In the genomic region with DNA sequence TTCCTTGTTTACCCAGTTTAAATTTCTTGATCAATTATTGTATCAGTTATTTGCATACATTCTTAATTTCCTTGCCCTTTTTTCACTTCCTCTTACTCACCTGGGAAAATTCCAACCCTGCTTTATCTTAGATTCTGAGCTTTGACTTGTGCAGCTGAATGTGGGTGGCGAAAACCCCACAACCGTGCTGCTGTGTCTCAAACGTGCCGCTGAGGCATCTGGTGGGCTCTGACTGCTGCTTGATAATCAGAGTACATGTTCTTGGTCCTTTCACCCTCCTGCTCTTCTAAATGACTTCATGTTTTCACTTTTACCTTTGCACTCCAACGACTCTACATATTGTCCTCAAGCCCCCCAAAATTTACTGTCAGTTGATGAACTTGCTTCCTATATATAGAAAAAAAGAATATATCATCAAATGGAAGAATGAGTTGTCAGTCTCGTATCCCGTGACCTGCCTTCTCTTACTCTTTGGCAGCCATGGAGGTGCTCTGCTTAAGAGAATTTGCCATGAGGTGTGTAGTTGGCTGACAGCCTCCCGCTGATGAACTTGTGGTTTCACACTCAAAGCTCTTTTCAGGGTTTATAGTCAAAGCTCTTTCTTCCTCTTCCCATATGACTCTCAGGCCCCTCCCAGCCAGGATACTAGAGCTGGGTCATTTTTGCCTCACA, we compare ENCODE assay signal across 1 cellular context.
TF ChIP-seq lines count a peak whose summit lies in the region.

No MANE protein-coding gene starts in this region.

TF ChIP-seq in GM12878, 131 proteins besides CTCF, POLR2A, EP300 and RAD21 (continued from another document and continues in another):
- TF ChIP-seq, protein P1, sequence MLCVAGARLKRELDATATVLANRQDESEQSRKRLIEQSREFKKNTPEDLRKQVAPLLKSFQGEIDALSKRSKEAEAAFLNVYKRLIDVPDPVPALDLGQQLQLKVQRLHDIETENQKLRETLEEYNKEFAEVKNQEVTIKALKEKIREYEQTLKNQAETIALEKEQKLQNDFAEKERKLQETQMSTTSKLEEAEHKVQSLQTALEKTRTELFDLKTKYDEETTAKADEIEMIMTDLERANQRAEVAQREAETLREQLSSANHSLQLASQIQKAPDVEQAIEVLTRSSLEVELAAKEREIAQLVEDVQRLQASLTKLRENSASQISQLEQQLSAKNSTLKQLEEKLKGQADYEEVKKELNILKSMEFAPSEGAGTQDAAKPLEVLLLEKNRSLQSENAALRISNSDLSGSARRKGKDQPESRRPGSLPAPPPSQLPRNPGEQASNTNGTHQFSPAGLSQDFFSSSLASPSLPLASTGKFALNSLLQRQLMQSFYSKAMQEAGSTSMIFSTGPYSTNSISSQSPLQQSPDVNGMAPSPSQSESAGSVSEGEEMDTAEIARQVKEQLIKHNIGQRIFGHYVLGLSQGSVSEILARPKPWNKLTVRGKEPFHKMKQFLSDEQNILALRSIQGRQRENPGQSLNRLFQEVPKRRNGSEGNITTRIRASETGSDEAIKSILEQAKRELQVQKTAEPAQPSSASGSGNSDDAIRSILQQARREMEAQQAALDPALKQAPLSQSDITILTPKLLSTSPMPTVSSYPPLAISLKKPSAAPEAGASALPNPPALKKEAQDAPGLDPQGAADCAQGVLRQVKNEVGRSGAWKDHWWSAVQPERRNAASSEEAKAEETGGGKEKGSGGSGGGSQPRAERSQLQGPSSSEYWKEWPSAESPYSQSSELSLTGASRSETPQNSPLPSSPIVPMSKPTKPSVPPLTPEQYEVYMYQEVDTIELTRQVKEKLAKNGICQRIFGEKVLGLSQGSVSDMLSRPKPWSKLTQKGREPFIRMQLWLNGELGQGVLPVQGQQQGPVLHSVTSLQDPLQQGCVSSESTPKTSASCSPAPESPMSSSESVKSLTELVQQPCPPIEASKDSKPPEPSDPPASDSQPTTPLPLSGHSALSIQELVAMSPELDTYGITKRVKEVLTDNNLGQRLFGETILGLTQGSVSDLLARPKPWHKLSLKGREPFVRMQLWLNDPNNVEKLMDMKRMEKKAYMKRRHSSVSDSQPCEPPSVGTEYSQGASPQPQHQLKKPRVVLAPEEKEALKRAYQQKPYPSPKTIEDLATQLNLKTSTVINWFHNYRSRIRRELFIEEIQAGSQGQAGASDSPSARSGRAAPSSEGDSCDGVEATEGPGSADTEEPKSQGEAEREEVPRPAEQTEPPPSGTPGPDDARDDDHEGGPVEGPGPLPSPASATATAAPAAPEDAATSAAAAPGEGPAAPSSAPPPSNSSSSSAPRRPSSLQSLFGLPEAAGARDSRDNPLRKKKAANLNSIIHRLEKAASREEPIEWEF (IDR thresholded peaks at IDR 0.05; ENCODE audit: insufficient replicate concordance, low read depth, low read length): peak; percentile 76
- TF ChIP-seq DPF2 (IDR thresholded peaks at IDR 0.05) (peak; percentile 89), LARP7 (IDR thresholded peaks at IDR 0.05) (no peak), NFXL1 (IDR thresholded peaks at IDR 0.05; ENCODE audit: borderline replicate concordance) (no peak), CBFB (IDR thresholded peaks at IDR 0.05; ENCODE audit: low read depth) (peak; percentile 80), RFX5 (IDR thresholded peaks at IDR 0.05; ENCODE audit: low read depth, low read length) (no peak), SPI1 (IDR thresholded peaks at IDR 0.05; ENCODE audit: borderline replicate concordance, insufficient read depth, low read depth, low read length) (peak; percentile 90), MTA3 (IDR thresholded peaks at IDR 0.05; ENCODE audit: borderline replicate concordance, low read length) (no peak), SMARCA5 (IDR thresholded peaks at IDR 0.05) (0 out of 2 replicates have a peak, but pooled peaks have one; percentile 38), MEF2B (IDR thresholded peaks at IDR 0.05; ENCODE audit: partially characterized antibody, poor library complexity, severe bottlenecking) (peak; percentile 54), ZBED1 (IDR thresholded peaks at IDR 0.05; ENCODE audit: borderline replicate concordance) (no peak), CREM (IDR thresholded peaks at IDR 0.05; ENCODE audit: low read depth) (peak; percentile 39), FOS (IDR thresholded peaks at IDR 0.05; ENCODE audit: borderline replicate concordance, extremely low read depth, insufficient read length) (no peak), BHLHE40 (IDR thresholded peaks at IDR 0.05; ENCODE audit: borderline replicate concordance in 1 of 2, low read depth in 2 of 2, low read length in 1 of 2) (peak; percentile 97), ETV6 (conservative IDR thresholded peaks at IDR 0.05 in 1 of 2, IDR thresholded peaks at IDR 0.05 in 1 of 2; ENCODE audit: borderline replicate concordance in 1 of 2, low read depth in 1 of 2) (peak in 1 of 2 experiments; percentile 20; a peak in 1 of 4 replicates), TCF12 (IDR thresholded peaks at IDR 0.05; ENCODE audit: low read depth, low read length) (peak; percentile 74), NBN (IDR thresholded peaks at IDR 0.05) (peak; percentile 67; the same call in 1 of the 2 replicates), MYC (IDR thresholded peaks at IDR 0.05; ENCODE audit: insufficient read depth, insufficient read length, insufficient replicate concordance, low read length, severe bottlenecking) (no peak), ATF7 (IDR thresholded peaks at IDR 0.05; ENCODE audit: low read depth) (peak; percentile 72), SUZ12 (IDR thresholded peaks at IDR 0.05; ENCODE audit: unreplicated experiment) (no peak), KDM1A (IDR thresholded peaks at IDR 0.05; ENCODE audit: borderline replicate concordance) (no peak), RAD51 (IDR thresholded peaks at IDR 0.05) (peak; percentile 79), SMAD1 (IDR thresholded peaks at IDR 0.05; ENCODE audit: low read depth, partially characterized antibody) (no peak), FOXM1 (IDR thresholded peaks at IDR 0.05; ENCODE audit: low read depth, low read length) (peak; percentile 72; the same call in 1 of the 2 replicates), RUNX3 (IDR thresholded peaks at IDR 0.05; ENCODE audit: low read length) (peak; percentile 93), POU2F2 (IDR thresholded peaks at IDR 0.05; ENCODE audit: borderline replicate concordance, low read depth, low read length) (peak; percentile 65; the same call in 1 of the 3 replicates), STAT1 (conservative IDR thresholded peaks at IDR 0.05) (no peak; the same call in 1 of the 2 replicates), NRF1 (conservative IDR thresholded peaks at IDR 0.05; ENCODE audit: low read depth, low read length) (no peak), KLF5 (IDR thresholded peaks at IDR 0.05; ENCODE audit: partially characterized antibody) (peak; percentile 40), CBX5 (IDR thresholded peaks at IDR 0.05; ENCODE audit: low read depth) (0 out of 2 replicates have a peak, but pooled peaks have one; percentile 27), FOXK2 (IDR thresholded peaks at IDR 0.05) (no peak), BRCA1 (IDR thresholded peaks at IDR 0.05; ENCODE audit: low read depth, low read length) (no peak), MXI1 (IDR thresholded peaks at IDR 0.05; ENCODE audit: low read depth, low read length) (no peak; the same call in 1 of the 2 replicates), MTA2 (IDR thresholded peaks at IDR 0.05; ENCODE audit: low read depth) (peak; percentile 76), PML (IDR thresholded peaks at IDR 0.05; ENCODE audit: low read length) (peak; percentile 34; the same call in 1 of the 2 replicates), IKZF2 (IDR thresholded peaks at IDR 0.05) (peak; percentile 81 to 85), YY1 (IDR thresholded peaks at IDR 0.05; ENCODE audit: low read depth, low read length) (peak; percentile 69), JUNB (IDR thresholded peaks at IDR 0.05) (peak; percentile 76), BMI1 (IDR thresholded peaks at IDR 0.05; ENCODE audit: borderline replicate concordance) (peak; percentile 45; the same call in 1 of the 2 replicates), EED (IDR thresholded peaks at IDR 0.05; ENCODE audit: low read depth) (peak; percentile 66; the same call in 1 of the 2 replicates)
- TF ChIP-seq, protein P2, sequence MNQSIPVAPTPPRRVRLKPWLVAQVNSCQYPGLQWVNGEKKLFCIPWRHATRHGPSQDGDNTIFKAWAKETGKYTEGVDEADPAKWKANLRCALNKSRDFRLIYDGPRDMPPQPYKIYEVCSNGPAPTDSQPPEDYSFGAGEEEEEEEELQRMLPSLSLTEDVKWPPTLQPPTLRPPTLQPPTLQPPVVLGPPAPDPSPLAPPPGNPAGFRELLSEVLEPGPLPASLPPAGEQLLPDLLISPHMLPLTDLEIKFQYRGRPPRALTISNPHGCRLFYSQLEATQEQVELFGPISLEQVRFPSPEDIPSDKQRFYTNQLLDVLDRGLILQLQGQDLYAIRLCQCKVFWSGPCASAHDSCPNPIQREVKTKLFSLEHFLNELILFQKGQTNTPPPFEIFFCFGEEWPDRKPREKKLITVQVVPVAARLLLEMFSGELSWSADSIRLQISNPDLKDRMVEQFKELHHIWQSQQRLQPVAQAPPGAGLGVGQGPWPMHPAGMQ (IDR thresholded peaks at IDR 0.05; ENCODE audit: borderline replicate concordance): no peak
- TF ChIP-seq, protein P3, sequence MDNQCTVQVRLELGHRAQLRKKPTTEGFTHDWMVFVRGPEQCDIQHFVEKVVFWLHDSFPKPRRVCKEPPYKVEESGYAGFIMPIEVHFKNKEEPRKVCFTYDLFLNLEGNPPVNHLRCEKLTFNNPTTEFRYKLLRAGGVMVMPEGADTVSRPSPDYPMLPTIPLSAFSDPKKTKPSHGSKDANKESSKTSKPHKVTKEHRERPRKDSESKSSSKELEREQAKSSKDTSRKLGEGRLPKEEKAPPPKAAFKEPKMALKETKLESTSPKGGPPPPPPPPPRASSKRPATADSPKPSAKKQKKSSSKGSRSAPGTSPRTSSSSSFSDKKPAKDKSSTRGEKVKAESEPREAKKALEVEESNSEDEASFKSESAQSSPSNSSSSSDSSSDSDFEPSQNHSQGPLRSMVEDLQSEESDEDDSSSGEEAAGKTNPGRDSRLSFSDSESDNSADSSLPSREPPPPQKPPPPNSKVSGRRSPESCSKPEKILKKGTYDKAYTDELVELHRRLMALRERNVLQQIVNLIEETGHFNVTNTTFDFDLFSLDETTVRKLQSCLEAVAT (IDR thresholded peaks at IDR 0.05): peak; percentile 59; the same call in 1 of the 2 replicates
- TF ChIP-seq, protein P4, sequence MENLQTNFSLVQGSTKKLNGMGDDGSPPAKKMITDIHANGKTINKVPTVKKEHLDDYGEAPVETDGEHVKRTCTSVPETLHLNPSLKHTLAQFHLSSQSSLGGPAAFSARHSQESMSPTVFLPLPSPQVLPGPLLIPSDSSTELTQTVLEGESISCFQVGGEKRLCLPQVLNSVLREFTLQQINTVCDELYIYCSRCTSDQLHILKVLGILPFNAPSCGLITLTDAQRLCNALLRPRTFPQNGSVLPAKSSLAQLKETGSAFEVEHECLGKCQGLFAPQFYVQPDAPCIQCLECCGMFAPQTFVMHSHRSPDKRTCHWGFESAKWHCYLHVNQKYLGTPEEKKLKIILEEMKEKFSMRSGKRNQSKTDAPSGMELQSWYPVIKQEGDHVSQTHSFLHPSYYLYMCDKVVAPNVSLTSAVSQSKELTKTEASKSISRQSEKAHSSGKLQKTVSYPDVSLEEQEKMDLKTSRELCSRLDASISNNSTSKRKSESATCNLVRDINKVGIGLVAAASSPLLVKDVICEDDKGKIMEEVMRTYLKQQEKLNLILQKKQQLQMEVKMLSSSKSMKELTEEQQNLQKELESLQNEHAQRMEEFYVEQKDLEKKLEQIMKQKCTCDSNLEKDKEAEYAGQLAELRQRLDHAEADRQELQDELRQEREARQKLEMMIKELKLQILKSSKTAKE (IDR thresholded peaks at IDR 0.05; ENCODE audit: low read depth, poor library complexity, severe bottlenecking): peak; percentile 48
- TF ChIP-seq, protein P5, sequence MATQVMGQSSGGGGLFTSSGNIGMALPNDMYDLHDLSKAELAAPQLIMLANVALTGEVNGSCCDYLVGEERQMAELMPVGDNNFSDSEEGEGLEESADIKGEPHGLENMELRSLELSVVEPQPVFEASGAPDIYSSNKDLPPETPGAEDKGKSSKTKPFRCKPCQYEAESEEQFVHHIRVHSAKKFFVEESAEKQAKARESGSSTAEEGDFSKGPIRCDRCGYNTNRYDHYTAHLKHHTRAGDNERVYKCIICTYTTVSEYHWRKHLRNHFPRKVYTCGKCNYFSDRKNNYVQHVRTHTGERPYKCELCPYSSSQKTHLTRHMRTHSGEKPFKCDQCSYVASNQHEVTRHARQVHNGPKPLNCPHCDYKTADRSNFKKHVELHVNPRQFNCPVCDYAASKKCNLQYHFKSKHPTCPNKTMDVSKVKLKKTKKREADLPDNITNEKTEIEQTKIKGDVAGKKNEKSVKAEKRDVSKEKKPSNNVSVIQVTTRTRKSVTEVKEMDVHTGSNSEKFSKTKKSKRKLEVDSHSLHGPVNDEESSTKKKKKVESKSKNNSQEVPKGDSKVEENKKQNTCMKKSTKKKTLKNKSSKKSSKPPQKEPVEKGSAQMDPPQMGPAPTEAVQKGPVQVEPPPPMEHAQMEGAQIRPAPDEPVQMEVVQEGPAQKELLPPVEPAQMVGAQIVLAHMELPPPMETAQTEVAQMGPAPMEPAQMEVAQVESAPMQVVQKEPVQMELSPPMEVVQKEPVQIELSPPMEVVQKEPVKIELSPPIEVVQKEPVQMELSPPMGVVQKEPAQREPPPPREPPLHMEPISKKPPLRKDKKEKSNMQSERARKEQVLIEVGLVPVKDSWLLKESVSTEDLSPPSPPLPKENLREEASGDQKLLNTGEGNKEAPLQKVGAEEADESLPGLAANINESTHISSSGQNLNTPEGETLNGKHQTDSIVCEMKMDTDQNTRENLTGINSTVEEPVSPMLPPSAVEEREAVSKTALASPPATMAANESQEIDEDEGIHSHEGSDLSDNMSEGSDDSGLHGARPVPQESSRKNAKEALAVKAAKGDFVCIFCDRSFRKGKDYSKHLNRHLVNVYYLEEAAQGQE (IDR thresholded peaks at IDR 0.05; ENCODE audit: low read depth, low read length): no peak
- TF ChIP-seq, protein P6, sequence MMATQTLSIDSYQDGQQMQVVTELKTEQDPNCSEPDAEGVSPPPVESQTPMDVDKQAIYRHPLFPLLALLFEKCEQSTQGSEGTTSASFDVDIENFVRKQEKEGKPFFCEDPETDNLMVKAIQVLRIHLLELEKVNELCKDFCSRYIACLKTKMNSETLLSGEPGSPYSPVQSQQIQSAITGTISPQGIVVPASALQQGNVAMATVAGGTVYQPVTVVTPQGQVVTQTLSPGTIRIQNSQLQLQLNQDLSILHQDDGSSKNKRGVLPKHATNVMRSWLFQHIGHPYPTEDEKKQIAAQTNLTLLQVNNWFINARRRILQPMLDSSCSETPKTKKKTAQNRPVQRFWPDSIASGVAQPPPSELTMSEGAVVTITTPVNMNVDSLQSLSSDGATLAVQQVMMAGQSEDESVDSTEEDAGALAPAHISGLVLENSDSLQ (IDR thresholded peaks at IDR 0.05): peak; percentile 79
- TF ChIP-seq, protein P7, sequence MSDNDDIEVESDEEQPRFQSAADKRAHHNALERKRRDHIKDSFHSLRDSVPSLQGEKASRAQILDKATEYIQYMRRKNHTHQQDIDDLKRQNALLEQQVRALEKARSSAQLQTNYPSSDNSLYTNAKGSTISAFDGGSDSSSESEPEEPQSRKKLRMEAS (IDR thresholded peaks at IDR 0.05; ENCODE audit: low read depth, low read length): peak; percentile 31
- TF ChIP-seq, protein P8, sequence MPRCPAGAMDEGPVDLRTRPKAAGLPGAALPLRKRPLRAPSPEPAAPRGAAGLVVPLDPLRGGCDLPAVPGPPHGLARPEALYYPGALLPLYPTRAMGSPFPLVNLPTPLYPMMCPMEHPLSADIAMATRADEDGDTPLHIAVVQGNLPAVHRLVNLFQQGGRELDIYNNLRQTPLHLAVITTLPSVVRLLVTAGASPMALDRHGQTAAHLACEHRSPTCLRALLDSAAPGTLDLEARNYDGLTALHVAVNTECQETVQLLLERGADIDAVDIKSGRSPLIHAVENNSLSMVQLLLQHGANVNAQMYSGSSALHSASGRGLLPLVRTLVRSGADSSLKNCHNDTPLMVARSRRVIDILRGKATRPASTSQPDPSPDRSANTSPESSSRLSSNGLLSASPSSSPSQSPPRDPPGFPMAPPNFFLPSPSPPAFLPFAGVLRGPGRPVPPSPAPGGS (IDR thresholded peaks at IDR 0.05; ENCODE audit: borderline replicate concordance, insufficient read depth, low read depth, low read length, poor library complexity, severe bottlenecking): peak; percentile 67
